8 cellular contexts compared by ENCODE assay signal in the genomic region with DNA sequence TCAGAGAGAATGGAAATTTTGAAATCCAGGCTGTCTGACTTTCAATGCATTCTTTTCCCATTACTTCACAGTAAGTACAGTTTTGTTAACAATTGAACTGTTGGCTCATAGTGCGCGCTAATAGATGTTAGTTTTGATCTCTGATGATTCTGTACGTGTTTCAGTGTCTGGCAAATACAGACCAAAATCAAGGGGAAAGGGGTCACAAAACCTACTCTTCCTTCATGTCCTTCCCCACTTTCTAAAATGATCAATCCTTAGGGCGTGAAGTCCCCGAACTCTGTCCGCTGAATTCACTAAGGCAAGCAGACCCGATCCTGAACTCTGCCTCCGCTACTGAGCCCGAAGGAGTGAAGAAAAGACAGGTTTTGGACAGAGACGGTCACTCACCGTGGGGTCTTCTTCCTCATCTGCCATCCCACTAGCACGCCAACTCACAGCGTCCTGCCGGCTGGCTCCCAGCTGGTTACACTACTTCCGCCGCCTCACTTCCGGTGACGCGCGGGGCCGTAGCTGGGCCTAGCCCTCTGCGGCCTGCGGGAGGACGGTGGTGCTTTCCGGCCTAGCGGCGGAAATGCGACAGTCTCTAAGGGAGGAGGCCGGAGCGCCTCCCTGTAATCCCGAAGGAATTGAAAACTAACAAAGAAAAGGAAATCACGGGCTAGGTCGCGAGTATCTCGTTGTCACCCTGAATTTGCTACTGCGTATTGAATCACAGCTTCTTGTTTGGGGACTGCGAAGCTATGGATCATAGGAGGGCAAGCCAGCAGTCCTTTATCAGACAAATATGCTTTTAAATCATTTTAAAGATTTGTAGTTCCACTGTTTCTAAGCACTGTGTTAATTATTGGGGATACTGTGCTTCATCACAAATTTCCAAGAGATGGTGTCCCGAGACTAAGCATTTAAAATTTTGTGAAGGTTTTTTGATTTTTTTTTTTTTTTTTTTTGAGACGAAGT. TPM values are rescaled to one million over a fixed set of nuclear protein-coding genes. Genes with fewer than 3 reads are reported as not detected.
DNase-seq lines count a peak whose midpoint lies in the region; ATAC-seq and TF ChIP-seq lines count a peak whose summit lies in the region.

A gene with protein sequence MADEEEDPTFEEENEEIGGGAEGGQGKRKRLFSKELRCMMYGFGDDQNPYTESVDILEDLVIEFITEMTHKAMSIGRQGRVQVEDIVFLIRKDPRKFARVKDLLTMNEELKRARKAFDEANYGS (minus strand): TSS at position 473 of the 960 bp plus-strand sequence. CDS start 56 bp downstream, at position 417.

- H3K4me3 ChIP-seq in cardiac fibroblast (replicated peaks in 1 of 2; ENCODE audit: low read depth in 2 of 2, low read length in 2 of 2), result peak within 1 kb of the TSS; percentile 75 to 91

- peak; percentile 95 for DNase-seq in AG08395 (ENCODE audit: low spot score)
- peak; percentile 98 for DNase-seq in NCI-H2227 (lab: John Stamatoyannopoulos, UW; ENCODE audit: unreplicated experiment)
- peak; percentile 92 for DNase-seq in WTC11 (ENCODE audit: low spot score)
- peak; percentile 97 for DNase-seq in cardiac fibroblast (ENCODE audit: low read depth in 2 of 2)
- DNase-seq in iPS-NIHi7 (ENCODE audit: extremely low spot score), result peak; percentile 97
- DNase-seq in smooth muscle cell of the brain vasculature (ENCODE audit: low read depth, low spot score), result peak; percentile 91

- peak within 1 kb of the TSS; percentile 99 for H3K4me3 Mint-ChIP-seq in WTC11

- ATAC-seq in GM18873 (IDR thresholded peaks at IDR 0.05; ENCODE audit: low FRiP score, unreplicated experiment) (peak; percentile 97), HG03139 (IDR thresholded peaks at IDR 0.05; ENCODE audit: unreplicated experiment) (peak; percentile 98), WTC11 (peak; percentile 99)

- H3K36me3 Mint-ChIP-seq in WTC11, result peaks cover 32% of the 10 kb centered on the region

- peaks cover 27% of the 10 kb centered on the region for H3K4me1 Mint-ChIP-seq in WTC11

- H3K27ac Mint-ChIP-seq in WTC11, result peak within 1 kb of the TSS; percentile 98

- no peaks in the 10 kb centered on the region for H3K9me3 Mint-ChIP-seq in WTC11

- TF ChIP-seq CTCF in WTC11 (IDR thresholded peaks at IDR 0.05), result no peak
- peak; percentile 3 for TF ChIP-seq CTCF in cardiac fibroblast (IDR thresholded peaks at IDR 0.05; ENCODE audit: low read depth, low read length)

- POLR2A ChIA-PET in WTC11 (lab: Charles Lee), result interaction anchor here (0.6 to 1.6 kb wide), 5 partner anchors 12 to 138 kb away, joined by 3 to 17 read pairs (median 3); a partner anchor contains a TSS

- H3K27me3 Mint-ChIP-seq in WTC11 (ENCODE audit: low read depth), result no peaks in the 10 kb centered on the region

- CTCF ChIA-PET in WTC11 (lab: Charles Lee), result interaction anchor here (0.6 to 1.5 kb wide), 8 partner anchors 15 to 516 kb away, joined by 3 to 6 read pairs (median 3); a partner anchor contains a TSS

TF ChIP-seq in WTC11, 78 proteins besides CTCF, POLR2A, EP300 and RAD21 (continues in another document):
- TF ChIP-seq, protein P1, sequence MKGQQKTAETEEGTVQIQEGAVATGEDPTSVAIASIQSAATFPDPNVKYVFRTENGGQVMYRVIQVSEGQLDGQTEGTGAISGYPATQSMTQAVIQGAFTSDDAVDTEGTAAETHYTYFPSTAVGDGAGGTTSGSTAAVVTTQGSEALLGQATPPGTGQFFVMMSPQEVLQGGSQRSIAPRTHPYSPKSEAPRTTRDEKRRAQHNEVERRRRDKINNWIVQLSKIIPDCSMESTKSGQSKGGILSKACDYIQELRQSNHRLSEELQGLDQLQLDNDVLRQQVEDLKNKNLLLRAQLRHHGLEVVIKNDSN (CRISPR knock-in tag; IDR thresholded peaks at IDR 0.05), result peak; percentile 39; the same call in 1 of the 2 replicates
- no peak for TF ChIP-seq GRHL2 (CRISPR knock-in tag; IDR thresholded peaks at IDR 0.05; ENCODE audit: insufficient replicate concordance, severe bottlenecking)
- no peak for TF ChIP-seq TCF7 (CRISPR knock-in tag; IDR thresholded peaks at IDR 0.05; ENCODE audit: low read depth)
- TF ChIP-seq, protein P2, sequence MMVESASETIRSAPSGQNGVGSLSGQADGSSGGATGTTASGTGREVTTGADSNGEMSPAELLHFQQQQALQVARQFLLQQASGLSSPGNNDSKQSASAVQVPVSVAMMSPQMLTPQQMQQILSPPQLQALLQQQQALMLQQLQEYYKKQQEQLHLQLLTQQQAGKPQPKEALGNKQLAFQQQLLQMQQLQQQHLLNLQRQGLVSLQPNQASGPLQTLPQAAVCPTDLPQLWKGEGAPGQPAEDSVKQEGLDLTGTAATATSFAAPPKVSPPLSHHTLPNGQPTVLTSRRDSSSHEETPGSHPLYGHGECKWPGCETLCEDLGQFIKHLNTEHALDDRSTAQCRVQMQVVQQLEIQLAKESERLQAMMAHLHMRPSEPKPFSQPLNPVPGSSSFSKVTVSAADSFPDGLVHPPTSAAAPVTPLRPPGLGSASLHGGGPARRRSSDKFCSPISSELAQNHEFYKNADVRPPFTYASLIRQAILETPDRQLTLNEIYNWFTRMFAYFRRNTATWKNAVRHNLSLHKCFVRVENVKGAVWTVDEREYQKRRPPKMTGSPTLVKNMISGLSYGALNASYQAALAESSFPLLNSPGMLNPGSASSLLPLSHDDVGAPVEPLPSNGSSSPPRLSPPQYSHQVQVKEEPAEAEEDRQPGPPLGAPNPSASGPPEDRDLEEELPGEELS (CRISPR knock-in tag; IDR thresholded peaks at IDR 0.05), result peak; percentile 73; the same call in 1 of the 2 replicates
- TF ChIP-seq GABPB1 (CRISPR knock-in tag; IDR thresholded peaks at IDR 0.05), result peak; percentile 77; the same call in 1 of the 2 replicates
- TF ChIP-seq, protein P3, sequence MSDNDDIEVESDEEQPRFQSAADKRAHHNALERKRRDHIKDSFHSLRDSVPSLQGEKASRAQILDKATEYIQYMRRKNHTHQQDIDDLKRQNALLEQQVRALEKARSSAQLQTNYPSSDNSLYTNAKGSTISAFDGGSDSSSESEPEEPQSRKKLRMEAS (CRISPR knock-in tag; IDR thresholded peaks at IDR 0.05), result peak; percentile 84
- peak; percentile 67; the same call in 1 of the 2 replicates for TF ChIP-seq FOXP1 (CRISPR knock-in tag; IDR thresholded peaks at IDR 0.05; ENCODE audit: borderline replicate concordance)
- TF ChIP-seq ZNF232 (CRISPR knock-in tag; IDR thresholded peaks at IDR 0.05), result no peak
- no peak for TF ChIP-seq MYBL2 (CRISPR knock-in tag; IDR thresholded peaks at IDR 0.05)
- TF ChIP-seq, protein P4, sequence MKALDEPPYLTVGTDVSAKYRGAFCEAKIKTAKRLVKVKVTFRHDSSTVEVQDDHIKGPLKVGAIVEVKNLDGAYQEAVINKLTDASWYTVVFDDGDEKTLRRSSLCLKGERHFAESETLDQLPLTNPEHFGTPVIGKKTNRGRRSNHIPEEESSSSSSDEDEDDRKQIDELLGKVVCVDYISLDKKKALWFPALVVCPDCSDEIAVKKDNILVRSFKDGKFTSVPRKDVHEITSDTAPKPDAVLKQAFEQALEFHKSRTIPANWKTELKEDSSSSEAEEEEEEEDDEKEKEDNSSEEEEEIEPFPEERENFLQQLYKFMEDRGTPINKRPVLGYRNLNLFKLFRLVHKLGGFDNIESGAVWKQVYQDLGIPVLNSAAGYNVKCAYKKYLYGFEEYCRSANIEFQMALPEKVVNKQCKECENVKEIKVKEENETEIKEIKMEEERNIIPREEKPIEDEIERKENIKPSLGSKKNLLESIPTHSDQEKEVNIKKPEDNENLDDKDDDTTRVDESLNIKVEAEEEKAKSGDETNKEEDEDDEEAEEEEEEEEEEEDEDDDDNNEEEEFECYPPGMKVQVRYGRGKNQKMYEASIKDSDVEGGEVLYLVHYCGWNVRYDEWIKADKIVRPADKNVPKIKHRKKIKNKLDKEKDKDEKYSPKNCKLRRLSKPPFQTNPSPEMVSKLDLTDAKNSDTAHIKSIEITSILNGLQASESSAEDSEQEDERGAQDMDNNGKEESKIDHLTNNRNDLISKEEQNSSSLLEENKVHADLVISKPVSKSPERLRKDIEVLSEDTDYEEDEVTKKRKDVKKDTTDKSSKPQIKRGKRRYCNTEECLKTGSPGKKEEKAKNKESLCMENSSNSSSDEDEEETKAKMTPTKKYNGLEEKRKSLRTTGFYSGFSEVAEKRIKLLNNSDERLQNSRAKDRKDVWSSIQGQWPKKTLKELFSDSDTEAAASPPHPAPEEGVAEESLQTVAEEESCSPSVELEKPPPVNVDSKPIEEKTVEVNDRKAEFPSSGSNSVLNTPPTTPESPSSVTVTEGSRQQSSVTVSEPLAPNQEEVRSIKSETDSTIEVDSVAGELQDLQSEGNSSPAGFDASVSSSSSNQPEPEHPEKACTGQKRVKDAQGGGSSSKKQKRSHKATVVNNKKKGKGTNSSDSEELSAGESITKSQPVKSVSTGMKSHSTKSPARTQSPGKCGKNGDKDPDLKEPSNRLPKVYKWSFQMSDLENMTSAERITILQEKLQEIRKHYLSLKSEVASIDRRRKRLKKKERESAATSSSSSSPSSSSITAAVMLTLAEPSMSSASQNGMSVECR (CRISPR knock-in tag; IDR thresholded peaks at IDR 0.05; ENCODE audit: borderline replicate concordance), result peak; percentile 71; the same call in 1 of the 2 replicates
- TF ChIP-seq, protein P5, sequence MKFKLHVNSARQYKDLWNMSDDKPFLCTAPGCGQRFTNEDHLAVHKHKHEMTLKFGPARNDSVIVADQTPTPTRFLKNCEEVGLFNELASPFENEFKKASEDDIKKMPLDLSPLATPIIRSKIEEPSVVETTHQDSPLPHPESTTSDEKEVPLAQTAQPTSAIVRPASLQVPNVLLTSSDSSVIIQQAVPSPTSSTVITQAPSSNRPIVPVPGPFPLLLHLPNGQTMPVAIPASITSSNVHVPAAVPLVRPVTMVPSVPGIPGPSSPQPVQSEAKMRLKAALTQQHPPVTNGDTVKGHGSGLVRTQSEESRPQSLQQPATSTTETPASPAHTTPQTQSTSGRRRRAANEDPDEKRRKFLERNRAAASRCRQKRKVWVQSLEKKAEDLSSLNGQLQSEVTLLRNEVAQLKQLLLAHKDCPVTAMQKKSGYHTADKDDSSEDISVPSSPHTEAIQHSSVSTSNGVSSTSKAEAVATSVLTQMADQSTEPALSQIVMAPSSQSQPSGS (CRISPR knock-in tag; IDR thresholded peaks at IDR 0.05; ENCODE audit: borderline replicate concordance, low read depth), result no peak
- TF ChIP-seq ATF1 (CRISPR knock-in tag; IDR thresholded peaks at IDR 0.05), result no peak

RNA-seq across cellular contexts. Expression of the gene that starts here (rescaled TPM):
- 35.2 to 43.0 TPM (median 37.3 TPM) in 3 replicates for total RNA-seq in WTC11 (2021)

Comparison
In these comparisons a context has a peak if more than half of its experiments do, and no peak if none do; other contexts are left out.
1. Peak in every context shown above with its lines: DNase-seq, ATAC-seq and H3K4me3 ChIP-seq.